Comparison of ENCODE assay signal across 8 cellular contexts in the genomic region with DNA sequence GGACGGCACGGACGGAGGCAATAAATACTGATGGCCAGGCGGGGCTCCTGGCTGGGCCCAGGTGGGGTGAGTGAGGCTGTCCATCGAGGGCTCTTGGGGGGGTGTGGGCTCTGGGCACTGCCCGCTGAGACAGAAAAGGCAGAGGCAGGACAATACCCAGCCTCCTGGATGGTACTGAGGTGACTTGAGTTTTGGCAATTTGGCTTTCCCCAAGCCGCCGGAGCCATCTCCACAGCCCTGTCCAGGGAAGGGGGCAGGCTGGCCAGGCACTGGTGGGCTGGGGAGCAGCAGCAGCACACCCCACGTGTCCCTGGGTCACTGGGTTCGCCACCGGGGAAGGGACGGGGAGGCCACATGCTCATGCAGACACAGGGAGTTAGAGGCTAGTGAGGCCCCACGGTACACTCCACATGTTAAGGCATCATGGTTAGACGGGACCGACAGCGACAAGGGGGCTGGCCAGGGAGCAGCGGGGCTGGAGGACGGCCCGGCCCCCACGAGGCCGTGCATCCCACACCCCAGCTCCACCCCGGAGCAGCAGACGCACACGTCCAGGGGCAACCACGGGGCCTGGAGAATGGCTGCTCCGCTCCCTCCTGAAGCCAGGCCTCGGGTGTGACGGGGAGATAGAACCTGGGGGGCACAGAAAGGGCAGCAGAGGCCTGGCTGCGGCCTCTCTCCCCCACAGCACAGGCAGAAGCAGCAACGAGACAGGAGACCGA. TPM values are rescaled to one million over a fixed set of nuclear protein-coding genes. Genes with fewer than 3 reads are reported as not detected.
A peak's percentile ranks its signal among the peaks of the same experiment; 100 is the strongest.
DNase-seq lines count a peak whose midpoint lies in the region; ATAC-seq and TF ChIP-seq lines count a peak whose summit lies in the region.

No MANE protein-coding gene starts in this region.

- H3K4me3 ChIP-seq in Karpas-422 (ENCODE audit: low read length) = no peak overlapping the region
- no peak overlapping the region for H3K4me3 ChIP-seq in body of pancreas
- no peak overlapping the region for H3K4me3 ChIP-seq in lower leg skin (ENCODE audit: low read depth, poor library complexity, severe bottlenecking)

- no peak overlapping the region for H3K4me2 ChIP-seq in Karpas-422 (ENCODE audit: low read depth, low read length, poor library complexity, severe bottlenecking)

- TF ChIP-seq CTCF in body of pancreas (IDR thresholded peaks at IDR 0.05) (no peak), neural crest cell (conservative IDR thresholded peaks at IDR 0.05) (no peak), lower leg skin (IDR thresholded peaks at IDR 0.05) (no peak), glutamatergic neuron (IDR thresholded peaks at IDR 0.05; ENCODE audit: partially characterized antibody, unreplicated experiment) (no peak)

- no peaks in the 10 kb centered on the region for H3K9me3 Mint-ChIP-seq in neural crest cell
- H3K9me3 Mint-ChIP-seq in glutamatergic neuron (ENCODE audit: unreplicated experiment) = peaks cover 14% of the 10 kb centered on the region

- H4K20me1 ChIP-seq in Karpas-422 (ENCODE audit: insufficient read depth, low read depth, low read length) = peaks cover 17% of the 10 kb centered on the region; the same call in 1 of the 2 replicates

- peaks cover 31% of the 10 kb centered on the region for H3K4me1 Mint-ChIP-seq in neural crest cell
- peaks cover 3% of the 10 kb centered on the region for H3K4me1 Mint-ChIP-seq in glutamatergic neuron (ENCODE audit: low read depth, unreplicated experiment)

- 0 out of 2 replicates have a peak overlapping the region, but pooled peaks have one; percentile 12 for H3K9ac ChIP-seq in Karpas-422 (ENCODE audit: low read length)

- WGBS in body of pancreas, 2 donors = 53% methylated on average over 9 to 31 of the region's 31 CpGs
- 62 to 72% methylated on average over 12 to 29 of the region's 31 CpGs for WGBS in lower leg skin, 2 donors

- intact Hi-C loops in body of pancreas (cut with DNase I) = no loop called here
- intact Hi-C loops in lower leg skin (cut with DNase I; ENCODE audit: low total_unique reads) = no loop called here

- peak overlapping the region; percentile 85 for H3K4me3 Mint-ChIP-seq in neural crest cell
- no peak overlapping the region for H3K4me3 Mint-ChIP-seq in glutamatergic neuron (ENCODE audit: unreplicated experiment)

- no peak overlapping the region for H2AFZ ChIP-seq in Karpas-422 (ENCODE audit: low read length)

- H3K9me3 ChIP-seq in Karpas-422 (ENCODE audit: low read length) (no peaks in the 10 kb centered on the region), body of pancreas (no peaks in the 10 kb centered on the region)

- peak in 1 of 3 donors; percentile 44 for TF ChIP-seq POLR2A in body of pancreas (IDR thresholded peaks at IDR 0.05)
- TF ChIP-seq POLR2A in lower leg skin (IDR thresholded peaks at IDR 0.05) = no peak

- H3K36me3 Mint-ChIP-seq in neural crest cell (ENCODE audit: low read depth) = peaks cover 3% of the 10 kb centered on the region
- H3K36me3 Mint-ChIP-seq in glutamatergic neuron (ENCODE audit: unreplicated experiment) = no peaks in the 10 kb centered on the region

- H3K4me1 ChIP-seq in Karpas-422 (ENCODE audit: low read length) (peaks cover 55% of the 10 kb centered on the region), body of pancreas (peaks cover 83% of the 10 kb centered on the region)

- H3K9me2 ChIP-seq in Karpas-422 (replicated peaks; ENCODE audit: insufficient read depth, low read length) = no peaks in the 10 kb centered on the region

- ATAC-seq in body of pancreas (no peak), HG03342 (IDR thresholded peaks at IDR 0.05; ENCODE audit: unreplicated experiment) (no peak)

- peaks cover 35% of the 10 kb centered on the region for H3K79me2 ChIP-seq in Karpas-422 (ENCODE audit: low read length)

- peak overlapping the region; percentile 53 for H3K27ac ChIP-seq in Karpas-422 (ENCODE audit: low read length)
- H3K27ac ChIP-seq in body of pancreas = peak overlapping the region; percentile 95 to 99 (median 98)

- H3K27me3 Mint-ChIP-seq in neural crest cell (ENCODE audit: low read depth) (peaks cover 17% of the 10 kb centered on the region), glutamatergic neuron (ENCODE audit: unreplicated experiment) (peaks cover 7% of the 10 kb centered on the region)

- in situ Hi-C loops in Caki2 (cut with HindIII; ENCODE audit: low pct_unique_long_range_greater_than_20kb, low sequenced_read_pairs) = no loop called here

- H3K36me3 ChIP-seq in Karpas-422 (ENCODE audit: insufficient read depth, low read length) = peaks cover 13% of the 10 kb centered on the region; the same call in 1 of the 2 replicates
- no peaks in the 10 kb centered on the region for H3K36me3 ChIP-seq in body of pancreas (replicated peaks in 1 of 2; ENCODE audit: insufficient read depth in 1 of 2, low read depth in 2 of 2)

- DNase-seq in Caki2 (ENCODE audit: low read depth) (peak; percentile 77), Karpas-422 (no peak), body of pancreas (peak in 1 of 4 donors; percentile 41), neural crest cell (ENCODE audit: low read depth, low spot score) (no peak), lower leg skin (ENCODE audit: low spot score in 2 of 2) (no peak), AG08396 (ENCODE audit: low spot score) (no peak), glutamatergic neuron (no peak)

- no peak overlapping the region for H3K27ac Mint-ChIP-seq in neural crest cell (ENCODE audit: unreplicated experiment)
- H3K27ac Mint-ChIP-seq in glutamatergic neuron (ENCODE audit: unreplicated experiment) = no peak overlapping the region

- H3K27me3 ChIP-seq in Karpas-422 (ENCODE audit: low read length) (no peaks in the 10 kb centered on the region), body of pancreas (no peaks in the 10 kb centered on the region)

RNA-seq across cellular contexts. Expression of a gene that starts 3.0 kb away (rescaled TPM):
- 117 and 146 TPM in 2 replicates for total RNA-seq in Caki2 (2014; rRNA removed; shearing (Covaris generic); ENCODE audit: low replicate concordance)
- 68.5 and 119 TPM in 2 replicates for total RNA-seq in Karpas-422 (2014; rRNA removed; shearing (Covaris generic); ENCODE audit: low replicate concordance)
- total RNA-seq in body of pancreas (100 to 1,000 TPM; 109 to 141 TPM), neural crest cell (405 and 429 TPM in 2 replicates), lower leg skin (100 to 1,000 TPM; 144 to 280 (median 201) TPM), glutamatergic neuron (ENCODE audit: unreplicated experiment) (432 TPM)

RNA-seq across cellular contexts. Expression of a gene that starts 7.8 kb away (rescaled TPM):
- total RNA-seq in Caki2 (2014; rRNA removed; shearing (Covaris generic); ENCODE audit: low replicate concordance) = 653 and 796 TPM in 2 replicates
- total RNA-seq in Karpas-422 (2014; rRNA removed; shearing (Covaris generic); ENCODE audit: low replicate concordance) = 175 and 263 TPM in 2 replicates
- total RNA-seq in body of pancreas = 1,000 to 10,000 TPM; 1,462 to 4,394 TPM
- 364 and 368 TPM in 2 replicates for total RNA-seq in neural crest cell
- total RNA-seq in lower leg skin = 100 to 1,000 TPM; 685 to 999 (median 839) TPM
- total RNA-seq in glutamatergic neuron (ENCODE audit: unreplicated experiment) = 259 TPM

RNA-seq across cellular contexts. Expression of a gene that starts 23.3 kb away (rescaled TPM):
- 279 and 312 TPM in 2 replicates for total RNA-seq in Caki2 (2014; rRNA removed; shearing (Covaris generic); ENCODE audit: low replicate concordance)
- total RNA-seq in Karpas-422 (2014; rRNA removed; shearing (Covaris generic); ENCODE audit: low replicate concordance) = 70.1 and 191 TPM in 2 replicates
- total RNA-seq in body of pancreas (10 to 100 TPM; 17.1 to 72.2 TPM), neural crest cell (216 and 217 TPM in 2 replicates), lower leg skin (100 to 1,000 TPM in 1 of 4 donors, 10 to 100 TPM in 3; 69.4 to 116 (median 79.7) TPM), glutamatergic neuron (ENCODE audit: unreplicated experiment) (80.6 TPM)

RNA-seq across cellular contexts. Expression of a gene that starts 23.4 kb away (rescaled TPM):
- total RNA-seq in Caki2 (2014; rRNA removed; shearing (Covaris generic); ENCODE audit: low replicate concordance) = 220 and 309 TPM in 2 replicates
- total RNA-seq in Karpas-422 (2014; rRNA removed; shearing (Covaris generic); ENCODE audit: low replicate concordance) = 87.1 and 132 TPM in 2 replicates
- total RNA-seq in body of pancreas (100 to 1,000 TPM in 1 of 2 donors, 10 to 100 TPM in 1; 58.1 to 111 TPM), neural crest cell (199 and 200 TPM in 2 replicates), lower leg skin (100 to 1,000 TPM in 2 of 4 donors, 10 to 100 TPM in 2; 92.3 to 152 (median 107) TPM), glutamatergic neuron (ENCODE audit: unreplicated experiment) (118 TPM)

RNA-seq across cellular contexts. Expression of a gene that starts 33.3 kb away (rescaled TPM):
- total RNA-seq in Caki2 (2014; rRNA removed; shearing (Covaris generic); ENCODE audit: low replicate concordance) = not detected in 2 replicates
- total RNA-seq in Karpas-422 (2014; rRNA removed; shearing (Covaris generic); ENCODE audit: low replicate concordance) = 0.25 TPM in 1 of 2 replicates, not detected in the other
- total RNA-seq in body of pancreas (not detected), neural crest cell (not detected in 2 replicates), lower leg skin (under 1 TPM in 1 of 4 donors, not detected in 3; 0.36 TPM), glutamatergic neuron (ENCODE audit: unreplicated experiment) (0.81 TPM)
